8 cellular contexts compared by ENCODE assay signal in genomic region chr19:37654833-37655688, GRCh38. TPM values are rescaled to one million over a fixed set of nuclear protein-coding genes. Genes with fewer than 3 reads are reported as not detected.
A peak's percentile ranks its signal among the peaks of the same experiment; 100 is the strongest.
DNase-seq lines count a peak whose midpoint lies in the region; ATAC-seq and TF ChIP-seq lines count a peak whose summit lies in the region.

Gene ZFP30 (minus strand): TSS chr19:37655465. CDS start chr19:37647822, 7,643 bp downstream.

- peaks cover 41% of the 10 kb centered on the region for H3K4me1 Mint-ChIP-seq in CD4-positive, alpha-beta T cell (ENCODE audit: low read depth)
- peaks cover 22% of the 10 kb centered on the region for H3K4me1 Mint-ChIP-seq in activated T-helper 2 cell treated with anti-CD3 and anti-CD28 coated beads, Interferon-gamma antibody, Interleukin-2, Interleukin-4, amounts not matched to agents 10 μg/mL and 5 μg/mL and 100 μg/mL, durations not matched to agents 14 hours and 24 hours and 36 hours (ENCODE audit: low read depth)
- H3K4me1 Mint-ChIP-seq in nephron: peaks cover 20% of the 10 kb centered on the region

- H3K9me2 ChIP-seq in PC-9 (ENCODE audit: insufficient read depth): no peaks in the 10 kb centered on the region

- H3K36me3 Mint-ChIP-seq in CD4-positive, alpha-beta T cell (ENCODE audit: low read depth): peaks cover 48% of the 10 kb centered on the region
- H3K36me3 Mint-ChIP-seq in activated T-helper 2 cell treated with anti-CD3 and anti-CD28 coated beads, Interferon-gamma antibody, Interleukin-2, Interleukin-4, amounts not matched to agents 10 μg/mL and 5 μg/mL and 100 μg/mL, durations not matched to agents 14 hours and 24 hours and 36 hours (ENCODE audit: low read depth): peaks cover 43% of the 10 kb centered on the region
- H3K36me3 Mint-ChIP-seq in nephron (ENCODE audit: low read depth): peaks cover 40% of the 10 kb centered on the region

- no peaks in the 10 kb centered on the region for H3K27me3 ChIP-seq in CD4-positive, alpha-beta T cell (ENCODE audit: control insufficient read depth, insufficient read depth, low read length)
- no peaks in the 10 kb centered on the region for H3K27me3 ChIP-seq in PC-9 (ENCODE audit: insufficient read depth, low read depth)

- intact Hi-C loops in CD4-positive, alpha-beta T cell (cut with DNase I, micrococcal nuclease): loop anchor here (1.0 to 5.0 kb wide), 5 partner anchors 36 to 188 kb away; partner anchors contain the start of genes ZNF540 (in 1 of the 2), ZNF569 (in 1 of the 2), ZNF571 (in 1 of the 2) and ZNF573 (in 1 of the 2)
- intact Hi-C loops in PC-9 (cut with micrococcal nuclease; ENCODE audit: unreplicated experiment): no loop called here
- intact Hi-C loops in activated T-helper 2 cell treated with anti-CD3 and anti-CD28 coated beads, Interferon-gamma antibody, Interleukin-2, Interleukin-4, amounts not matched to agents 10 μg/mL and 5 μg/mL and 100 μg/mL, durations not matched to agents 14 hours and 24 hours and 36 hours (cut with micrococcal nuclease): loop anchor here (1.0 to 2.0 kb wide), 4 partner anchors 61 to 436 kb away; partner anchors contain the start of genes ZNF383, ZNF540, ZNF570 and ZNF571

- H4K20me1 ChIP-seq in PC-9 (ENCODE audit: insufficient read depth): no peaks in the 10 kb centered on the region

- CTCF ChIA-PET in CD4-positive, alpha-beta T cell (lab: Charles Lee): no interaction called here
- CTCF ChIA-PET in PC-9 (lab: Charles Lee): no interaction called here

- no peak for TF ChIP-seq CTCF in CD4-positive, alpha-beta T cell (IDR thresholded peaks at IDR 0.05)
- no peak for TF ChIP-seq CTCF in PC-9 (conservative IDR thresholded peaks at IDR 0.05)
- no peak for TF ChIP-seq CTCF in fibroblast of pulmonary artery (IDR thresholded peaks at IDR 0.05; ENCODE audit: low read length, missing control alignments)
- no peak for TF ChIP-seq CTCF in nephron (IDR thresholded peaks at IDR 0.05; ENCODE audit: unreplicated experiment in 3 of 3)

- peak; percentile 74 for ATAC-seq in CD4-positive, alpha-beta T cell (ENCODE audit: poor library complexity)
- peak; percentile 46 for ATAC-seq in GM19463 (IDR thresholded peaks at IDR 0.05; ENCODE audit: unreplicated experiment)

- H3K27me3 Mint-ChIP-seq in CD4-positive, alpha-beta T cell: no peaks in the 10 kb centered on the region
- H3K27me3 Mint-ChIP-seq in activated T-helper 2 cell treated with anti-CD3 and anti-CD28 coated beads, Interferon-gamma antibody, Interleukin-2, Interleukin-4, amounts not matched to agents 10 μg/mL and 5 μg/mL and 100 μg/mL, durations not matched to agents 14 hours and 24 hours and 36 hours (ENCODE audit: low read depth): no peaks in the 10 kb centered on the region
- H3K27me3 Mint-ChIP-seq in nephron (ENCODE audit: low read depth): peaks cover 4% of the 10 kb centered on the region

- DNase-seq in CD4-positive, alpha-beta T cell: peak; percentile 48 to 75 (median 72)
- peak; percentile 79 for DNase-seq in HPDE6-E6E7 (ENCODE audit: extremely low spot score)
- DNase-seq in PC-9: peak; percentile 37 to 63
- DNase-seq in activated T-helper 2 cell treated with anti-CD3 and anti-CD28 coated beads, Interferon-gamma antibody, Interleukin-2, Interleukin-4, amounts not matched to agents 10 μg/mL and 5 μg/mL and 100 μg/mL, durations not matched to agents 14 hours and 24 hours and 36 hours (ENCODE audit: low spot score): peak; percentile 81
- peak; percentile 60 for DNase-seq in fibroblast of pulmonary artery (ENCODE audit: low read depth)
- DNase-seq in stimulated activated naive CD4-positive, alpha-beta T cell (lab: John Stamatoyannopoulos, UW): peak; percentile 69 to 90 (median 82)

- peak within 1 kb of the TSS; percentile 83 for H3K27ac ChIP-seq in CD4-positive, alpha-beta T cell (ENCODE audit: low read depth, low read length)
- peak within 1 kb of the TSS; percentile 58 for H3K27ac ChIP-seq in PC-9

- POLR2A ChIA-PET in CD4-positive, alpha-beta T cell (lab: Charles Lee): interaction anchor here (0.6 to 3.0 kb wide), 8 partner anchors 12 to 1082 kb away, joined by 3 to 20 read pairs (median 4); partner anchors contain the start of genes ZNF529, ZNF540, ZNF569 and ZNF571
- POLR2A ChIA-PET in PC-9 (lab: Charles Lee; ENCODE audit: unreplicated experiment): no interaction called here

- BruUV-seq in PC-9 (replicated peaks; lab: Mats Ljungman, UMichigan): no TSS peak

- H3K36me3 ChIP-seq in PC-9 (ENCODE audit: low read depth): peaks cover 22% of the 10 kb centered on the region; the same call in 1 of the 2 replicates

- no peaks in the 10 kb centered on the region for H3K9me3 Mint-ChIP-seq in CD4-positive, alpha-beta T cell
- peaks cover 33% of the 10 kb centered on the region for H3K9me3 Mint-ChIP-seq in activated T-helper 2 cell treated with anti-CD3 and anti-CD28 coated beads, Interferon-gamma antibody, Interleukin-2, Interleukin-4, amounts not matched to agents 10 μg/mL and 5 μg/mL and 100 μg/mL, durations not matched to agents 14 hours and 24 hours and 36 hours
- peaks cover 34% of the 10 kb centered on the region for H3K9me3 Mint-ChIP-seq in nephron

- H3F3A ChIP-seq in PC-9 (ENCODE audit: insufficient read depth, low read depth): no peaks in the 10 kb centered on the region

- H3K4me2 ChIP-seq in PC-9: peak within 1 kb of the TSS; percentile 92

- peaks cover 18% of the 10 kb centered on the region for H3K4me1 ChIP-seq in PC-9 (replicated peaks; ENCODE audit: insufficient read depth)

- peak within 1 kb of the TSS; percentile 98 for H3K27ac Mint-ChIP-seq in CD4-positive, alpha-beta T cell
- H3K27ac Mint-ChIP-seq in activated T-helper 2 cell treated with anti-CD3 and anti-CD28 coated beads, Interferon-gamma antibody, Interleukin-2, Interleukin-4, amounts not matched to agents 10 μg/mL and 5 μg/mL and 100 μg/mL, durations not matched to agents 14 hours and 24 hours and 36 hours: peak within 1 kb of the TSS; percentile 93
- H3K27ac Mint-ChIP-seq in nephron: peak within 1 kb of the TSS; percentile 92 to 94 (median 92)

- peaks cover 31% of the 10 kb centered on the region for H3K79me2 ChIP-seq in PC-9 (ENCODE audit: low read depth)

- no peaks in the 10 kb centered on the region for H3K9me3 ChIP-seq in CD4-positive, alpha-beta T cell (ENCODE audit: control insufficient read depth, low read length)
- peaks cover 19% of the 10 kb centered on the region for H3K9me3 ChIP-seq in PC-9 (ENCODE audit: insufficient read depth, low read depth)

- H2AFZ ChIP-seq in PC-9: peak within 1 kb of the TSS; percentile 100

- H3K4me3 ChIP-seq in PC-9 (peak within 1 kb of the TSS; percentile 67), fibroblast of pulmonary artery (replicated peaks; ENCODE audit: low read depth, low read length) (peak within 1 kb of the TSS; percentile 75)

- peak within 1 kb of the TSS; percentile 99 for H3K4me3 Mint-ChIP-seq in CD4-positive, alpha-beta T cell
- peak within 1 kb of the TSS; percentile 83 for H3K4me3 Mint-ChIP-seq in activated T-helper 2 cell treated with anti-CD3 and anti-CD28 coated beads, Interferon-gamma antibody, Interleukin-2, Interleukin-4, amounts not matched to agents 10 μg/mL and 5 μg/mL and 100 μg/mL, durations not matched to agents 14 hours and 24 hours and 36 hours (ENCODE audit: low read depth)
- H3K4me3 Mint-ChIP-seq in nephron: peak within 1 kb of the TSS; percentile 80 to 99 (median 97)

RNA-seq across cellular contexts. Expression of gene ZFP30, which starts in this region (rescaled TPM):
- total RNA-seq in CD4-positive, alpha-beta T cell: 1 to 10 TPM; 3.6 to 3.7 TPM
- 7.5 and 8.7 TPM in 2 replicates for total RNA-seq in PC-9 (2021)
- 10.4 and 12.2 TPM in 2 replicates for total RNA-seq in activated T-helper 2 cell treated with anti-CD3 and anti-CD28 coated beads, Interferon-gamma antibody, Interleukin-2, Interleukin-4, amounts not matched to agents 10 μg/mL and 5 μg/mL and 100 μg/mL, durations not matched to agents 14 hours and 24 hours and 36 hours

Comparison
In these comparisons a context has a peak if more than half of its experiments do, and no peak if none do; other contexts are left out.
1. Peak in every context shown above with its lines: DNase-seq, ATAC-seq, H3K4me3 ChIP-seq and H3K27ac ChIP-seq.